Comparison of ENCODE assay signal across 1 cellular context in the genomic region with DNA sequence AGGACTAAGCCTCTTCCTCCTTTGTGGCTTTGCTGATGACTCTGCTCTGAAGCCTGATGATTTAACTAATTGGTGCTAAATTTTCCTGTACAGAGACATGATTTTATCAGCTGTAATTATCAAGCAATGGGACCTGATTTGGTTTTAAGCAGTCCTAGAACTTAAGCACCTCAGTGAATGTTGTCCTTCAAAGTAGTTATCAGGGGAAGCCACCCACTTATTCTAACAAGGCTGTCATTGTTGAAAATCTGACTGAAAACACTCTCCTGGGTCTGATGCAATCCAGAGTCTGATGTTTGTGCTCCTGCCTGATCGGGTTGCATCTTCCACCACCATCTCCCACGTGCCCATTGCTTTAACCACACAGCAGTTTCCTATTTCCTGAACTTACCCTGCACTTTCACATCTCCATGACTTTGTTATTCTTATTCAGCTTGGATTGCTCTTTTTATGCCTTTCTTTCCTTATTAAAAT.
TF ChIP-seq lines count a peak whose summit lies in the region.

No MANE protein-coding gene starts in this region.

TF ChIP-seq in K562, 482 proteins besides CTCF, POLR2A, EP300 and RAD21 (continued from another document):
- TF ChIP-seq ZNF592 (IDR thresholded peaks at IDR 0.05) (no peak), MXI1 (IDR thresholded peaks at IDR 0.05; ENCODE audit: low read depth, low read length) (no peak), MEIS2 (IDR thresholded peaks at IDR 0.05; ENCODE audit: partially characterized antibody) (peak; percentile 80), KHSRP (IDR thresholded peaks at IDR 0.05) (no peak), LCOR (CRISPR knock-in tag; IDR thresholded peaks at IDR 0.05) (no peak), ZNF584 (CRISPR knock-in tag; IDR thresholded peaks at IDR 0.05; ENCODE audit: low read depth) (no peak), ZNF445 (CRISPR knock-in tag; IDR thresholded peaks at IDR 0.05; ENCODE audit: low read depth) (no peak), HDGF (IDR thresholded peaks at IDR 0.05) (no peak), SNIP1 (IDR thresholded peaks at IDR 0.05; ENCODE audit: low read depth) (no peak), MLLT1 (IDR thresholded peaks at IDR 0.05) (no peak), BCL6 (CRISPR knock-in tag; IDR thresholded peaks at IDR 0.05) (no peak), ZSCAN29 (IDR thresholded peaks at IDR 0.05) (no peak), GTF3C2 (IDR thresholded peaks at IDR 0.05; ENCODE audit: borderline replicate concordance, extremely low read depth, insufficient read length) (no peak), SMARCA4 (IDR thresholded peaks at IDR 0.05) (no peak), ZNF707 (CRISPR knock-in tag; conservative IDR thresholded peaks at IDR 0.05) (no peak), NFXL1 (CRISPR knock-in tag; IDR thresholded peaks at IDR 0.05) (no peak), SLC30A9 (CRISPR knock-in tag; IDR thresholded peaks at IDR 0.05) (no peak), CHD2 (IDR thresholded peaks at IDR 0.05; ENCODE audit: low read depth, low read length) (no peak), BACH1 (tag; IDR thresholded peaks at IDR 0.05) (peak; percentile 42; the same call in 1 of the 2 replicates), SFPQ (IDR thresholded peaks at IDR 0.05; ENCODE audit: low read depth, low read length) (no peak), PRPF4 (IDR thresholded peaks at IDR 0.05; ENCODE audit: insufficient read depth, low read depth, low read length, poor library complexity, severe bottlenecking) (no peak), ZFPM2 (CRISPR knock-in tag; IDR thresholded peaks at IDR 0.05) (no peak), GTF2B (IDR thresholded peaks at IDR 0.05; ENCODE audit: extremely low read depth, insufficient read length) (no peak), RUNX1 (IDR thresholded peaks at IDR 0.05; ENCODE audit: low read depth) (no peak), ZNF165 (CRISPR knock-in tag; IDR thresholded peaks at IDR 0.05; ENCODE audit: borderline replicate concordance) (no peak), ZFP36 (IDR thresholded peaks at IDR 0.05; ENCODE audit: low read depth, low read length, partially characterized antibody) (no peak), L3MBTL2 (IDR thresholded peaks at IDR 0.05) (peak; percentile 60), BHLHE40 (IDR thresholded peaks at IDR 0.05; ENCODE audit: low read length) (peak; percentile 88), MCM3 (IDR thresholded peaks at IDR 0.05) (no peak), SMAD4 (CRISPR knock-in tag; conservative IDR thresholded peaks at IDR 0.05) (peak; percentile 80), MCM7 (IDR thresholded peaks at IDR 0.05) (no peak), FOS (IDR thresholded peaks at IDR 0.05; ENCODE audit: extremely low read depth, insufficient read length) (no peak), FOXO4 (CRISPR knock-in tag; IDR thresholded peaks at IDR 0.05) (no peak), MYC (IDR thresholded peaks at IDR 0.05; ENCODE audit: low read depth, low read length) (peak; percentile 67; the same call in 1 of the 2 replicates), MYC (CRISPR knock-in tag; IDR thresholded peaks at IDR 0.05; ENCODE audit: borderline replicate concordance, low read depth) (no peak)
- TF ChIP-seq, protein P1, sequence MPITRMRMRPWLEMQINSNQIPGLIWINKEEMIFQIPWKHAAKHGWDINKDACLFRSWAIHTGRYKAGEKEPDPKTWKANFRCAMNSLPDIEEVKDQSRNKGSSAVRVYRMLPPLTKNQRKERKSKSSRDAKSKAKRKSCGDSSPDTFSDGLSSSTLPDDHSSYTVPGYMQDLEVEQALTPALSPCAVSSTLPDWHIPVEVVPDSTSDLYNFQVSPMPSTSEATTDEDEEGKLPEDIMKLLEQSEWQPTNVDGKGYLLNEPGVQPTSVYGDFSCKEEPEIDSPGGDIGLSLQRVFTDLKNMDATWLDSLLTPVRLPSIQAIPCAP (CRISPR knock-in tag; IDR thresholded peaks at IDR 0.05; ENCODE audit: borderline replicate concordance): no peak
- TF ChIP-seq, protein P2, sequence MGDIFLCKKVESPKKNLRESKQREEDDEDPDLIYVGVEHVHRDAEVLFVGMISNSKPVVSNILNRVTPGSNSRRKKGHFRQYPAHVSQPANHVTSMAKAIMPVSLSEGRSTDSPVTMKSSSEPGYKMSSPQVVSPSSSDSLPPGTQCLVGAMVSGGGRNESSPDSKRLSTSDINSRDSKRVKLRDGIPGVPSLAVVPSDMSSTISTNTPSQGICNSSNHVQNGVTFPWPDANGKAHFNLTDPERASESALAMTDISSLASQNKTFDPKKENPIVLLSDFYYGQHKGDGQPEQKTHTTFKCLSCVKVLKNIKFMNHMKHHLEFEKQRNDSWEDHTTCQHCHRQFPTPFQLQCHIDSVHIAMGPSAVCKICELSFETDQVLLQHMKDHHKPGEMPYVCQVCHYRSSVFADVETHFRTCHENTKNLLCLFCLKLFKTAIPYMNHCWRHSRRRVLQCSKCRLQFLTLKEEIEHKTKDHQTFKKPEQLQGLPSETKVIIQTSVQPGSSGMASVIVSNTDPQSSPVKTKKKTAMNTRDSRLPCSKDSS (IDR thresholded peaks at IDR 0.05; ENCODE audit: low read depth, partially characterized antibody): no peak
